8 cellular contexts compared by ENCODE assay signal in genomic region chr7:141012044-141012685, GRCh38. TPM values are rescaled to one million over a fixed set of nuclear protein-coding genes. Genes with fewer than 3 reads are reported as not detected.
DNase-seq lines count a peak whose midpoint lies in the region; ATAC-seq and TF ChIP-seq lines count a peak whose summit lies in the region.

No MANE protein-coding gene starts in this region.

- TF ChIP-seq CTCF in CD14-positive monocyte (IDR thresholded peaks at IDR 0.05) (peak; percentile 46), foreskin fibroblast (IDR thresholded peaks at IDR 0.05; ENCODE audit: low read depth, low read length) (peak; percentile 43), prostate gland (IDR thresholded peaks at IDR 0.05) (peak in 3 of 4 experiments; percentile 23 to 66 (median 56))

- H3K9me3 ChIP-seq in prostate gland: no peaks in the 10 kb centered on the region
- peaks cover 2% of the 10 kb centered on the region for H3K9me3 ChIP-seq in aorta (ENCODE audit: control insufficient read depth, low read length)

- H3K27me3 ChIP-seq in prostate gland (replicated peaks; ENCODE audit: insufficient read depth) (no peaks in the 10 kb centered on the region), aorta (ENCODE audit: control insufficient read depth in 1 of 2, insufficient read depth in 2 of 2, low read length in 1 of 2) (no peaks in the 10 kb centered on the region)

- no peak overlapping the region for H3K4me3 Mint-ChIP-seq in CD14-positive monocyte
- H3K4me3 Mint-ChIP-seq in activated T-helper 2 cell treated with anti-CD3 and anti-CD28 coated beads, Interferon-gamma antibody, Interleukin-2, Interleukin-4, amounts not matched to agents 10 μg/mL and 5 μg/mL and 100 μg/mL, durations not matched to agents 14 hours and 24 hours and 36 hours (ENCODE audit: low read depth): no peak overlapping the region

- peaks cover 0 to 8% (median 6%) of the 10 kb centered on the region in 7 donors for H3K9me3 Mint-ChIP-seq in CD14-positive monocyte
- peaks cover 7% of the 10 kb centered on the region for H3K9me3 Mint-ChIP-seq in activated T-helper 2 cell treated with anti-CD3 and anti-CD28 coated beads, Interferon-gamma antibody, Interleukin-2, Interleukin-4, amounts not matched to agents 10 μg/mL and 5 μg/mL and 100 μg/mL, durations not matched to agents 14 hours and 24 hours and 36 hours

- in situ Hi-C loops in KBM-7 (cut with MboI; ENCODE audit: low pct_unique_long_range_greater_than_20kb, low sequenced_read_pairs): loop anchor here (10.0 kb wide), 1 partner anchor 347 kb away; no protein-coding TSS in a partner anchor

- H3K4me3 ChIP-seq in foreskin fibroblast (ENCODE audit: low read depth in 1 of 2, low read length in 2 of 2): no peak overlapping the region
- H3K4me3 ChIP-seq in prostate gland: no peak overlapping the region
- H3K4me3 ChIP-seq in aorta (ENCODE audit: low read length in 2 of 2): no peak overlapping the region

- H3K36me3 ChIP-seq in prostate gland: no peaks in the 10 kb centered on the region
- H3K36me3 ChIP-seq in aorta (ENCODE audit: control insufficient read depth in 1 of 2, insufficient read depth in 2 of 2, low read length in 1 of 2): no peaks in the 10 kb centered on the region

- peaks cover under 1 to 8% (median 8%) of the 10 kb centered on the region in 3 donors for H3K27me3 Mint-ChIP-seq in CD14-positive monocyte (ENCODE audit: low read depth in 3 of 3)
- peaks cover 6% of the 10 kb centered on the region for H3K27me3 Mint-ChIP-seq in activated T-helper 2 cell treated with anti-CD3 and anti-CD28 coated beads, Interferon-gamma antibody, Interleukin-2, Interleukin-4, amounts not matched to agents 10 μg/mL and 5 μg/mL and 100 μg/mL, durations not matched to agents 14 hours and 24 hours and 36 hours (ENCODE audit: low read depth)

- DNase-seq in CD14-positive monocyte (ENCODE audit: low spot score) (no peak), KBM-7 (peak; percentile 90), RPMI8226 (peak; percentile 82), foreskin fibroblast (peak; percentile 21 to 70), prostate gland (ENCODE audit: low spot score) (peak; percentile 61), aorta (peak; percentile 54 to 72)
- peak; percentile 67 for DNase-seq in activated T-helper 2 cell treated with anti-CD3 and anti-CD28 coated beads, Interferon-gamma antibody, Interleukin-2, Interleukin-4, amounts not matched to agents 10 μg/mL and 5 μg/mL and 100 μg/mL, durations not matched to agents 14 hours and 24 hours and 36 hours (ENCODE audit: low spot score)

- WGBS in prostate gland: 23% methylated on average over 3 of the region's 3 CpGs
- 27 to 30% methylated on average over 3 of the region's 3 CpGs for WGBS in aorta, 2 donors

- peaks cover 21% of the 10 kb centered on the region for H3K4me1 Mint-ChIP-seq in CD14-positive monocyte
- H3K4me1 Mint-ChIP-seq in activated T-helper 2 cell treated with anti-CD3 and anti-CD28 coated beads, Interferon-gamma antibody, Interleukin-2, Interleukin-4, amounts not matched to agents 10 μg/mL and 5 μg/mL and 100 μg/mL, durations not matched to agents 14 hours and 24 hours and 36 hours (ENCODE audit: low read depth): peaks cover 31% of the 10 kb centered on the region

- H3K4me1 ChIP-seq in prostate gland (replicated peaks): no peaks in the 10 kb centered on the region
- peaks cover 0 to 2% of the 10 kb centered on the region in 2 donors for H3K4me1 ChIP-seq in aorta (ENCODE audit: control insufficient read depth in 1 of 2, insufficient read depth in 2 of 2, low read length in 2 of 2)

- H3K27ac Mint-ChIP-seq in CD14-positive monocyte: no peak overlapping the region
- peak overlapping the region; percentile 82 for H3K27ac Mint-ChIP-seq in activated T-helper 2 cell treated with anti-CD3 and anti-CD28 coated beads, Interferon-gamma antibody, Interleukin-2, Interleukin-4, amounts not matched to agents 10 μg/mL and 5 μg/mL and 100 μg/mL, durations not matched to agents 14 hours and 24 hours and 36 hours

- H3K27ac ChIP-seq in prostate gland: no peak overlapping the region
- no peak overlapping the region for H3K27ac ChIP-seq in aorta (ENCODE audit: low read depth in 1 of 2, low read length in 2 of 2)

- no peak for TF ChIP-seq POLR2A in prostate gland (IDR thresholded peaks at IDR 0.05)

- intact Hi-C loops in CD14-positive monocyte (cut with micrococcal nuclease): loop anchor here (2.0 to 10.0 kb wide), 6 partner anchors 85 to 537 kb away; partner anchors contain the start of genes BRAF (in 1 of the 2) and MKRN1 (in 1 of the 2)
- intact Hi-C loops in activated T-helper 2 cell treated with anti-CD3 and anti-CD28 coated beads, Interferon-gamma antibody, Interleukin-2, Interleukin-4, amounts not matched to agents 10 μg/mL and 5 μg/mL and 100 μg/mL, durations not matched to agents 14 hours and 24 hours and 36 hours (cut with micrococcal nuclease): loop anchor here (1.0 to 10.0 kb wide), 5 partner anchors 201 to 1783 kb away; partner anchors contain the start of gene AGK
- intact Hi-C loops in prostate gland (cut with DNase I): loop anchor here (5.0 to 10.0 kb wide), 2 partner anchors 337 to 520 kb away; partner anchors contain the start of gene ADCK2
- intact Hi-C loops in aorta (cut with DNase I): loop anchor here (2.0 to 10.0 kb wide), 5 partner anchors 87 to 723 kb away; partner anchors contain the start of genes ADCK2 (in 1 of the 2), BRAF (in 1 of the 2), MKRN1 (in 1 of the 2) and SSBP1 (in 1 of the 2)

- ATAC-seq in GM19035 (IDR thresholded peaks at IDR 0.05; ENCODE audit: unreplicated experiment) (peak; percentile 18), aorta (ENCODE audit: low FRiP score) (no peak)

- peaks cover 27% of the 10 kb centered on the region in 2 donors for H3K36me3 Mint-ChIP-seq in CD14-positive monocyte
- H3K36me3 Mint-ChIP-seq in activated T-helper 2 cell treated with anti-CD3 and anti-CD28 coated beads, Interferon-gamma antibody, Interleukin-2, Interleukin-4, amounts not matched to agents 10 μg/mL and 5 μg/mL and 100 μg/mL, durations not matched to agents 14 hours and 24 hours and 36 hours (ENCODE audit: low read depth): peaks cover 31% of the 10 kb centered on the region

RNA-seq across cellular contexts. Expression of gene MRPS33, which starts 2.6 kb away (rescaled TPM):
- polyA plus RNA-seq in CD14-positive monocyte: 10 to 100 TPM; 45.0 to 52.7 TPM
- total RNA-seq in activated T-helper 2 cell treated with anti-CD3 and anti-CD28 coated beads, Interferon-gamma antibody, Interleukin-2, Interleukin-4, amounts not matched to agents 10 μg/mL and 5 μg/mL and 100 μg/mL, durations not matched to agents 14 hours and 24 hours and 36 hours: 67.4 and 70.0 TPM in 2 replicates
- 10 to 100 TPM; 30.0 to 43.0 TPM for total RNA-seq in prostate gland
- 10 to 100 TPM; 21.0 to 23.4 TPM for total RNA-seq in aorta
- 10 to 100 TPM; 36.8 to 72.5 TPM for polyA plus RNA-seq in aorta
